ENCODE assay signal across 23 cellular contexts in genomic region chr9:80233102-80233843, GRCh38.
"Had no signal": no experiment of that assay in that cellular context is flagged by ENCODE, and none has a peak within 500 bp of the region (broad histone marks: within the 10 kb centered on the region; RNA-seq: fewer than 3 reads in every experiment).

No MANE protein-coding gene starts in this region.

- H3K36me3 Mint-ChIP-seq: neural progenitor cell had no signal

- H3K4me3 Mint-ChIP-seq: activated T-cell treated with anti-CD3 and anti-CD28 coated beads, Interleukin-2, amount 50 U/mL, for 72 hours; neural progenitor cell had no signal

- H3K4me1 ChIP-seq: right atrium auricular region, thyroid gland had no signal

- DNase-seq: activated CD4-positive, alpha-beta T cell treated with anti-CD3 and anti-CD28 coated beads for 1 hour; activated CD8-positive, alpha-beta memory T cell treated with anti-CD3 and anti-CD28 coated beads for 24 hours; activated CD8-positive, alpha-beta memory T cell treated with anti-CD3 and anti-CD28 coated beads, Interleukin-2, amount 50 U/mL, for 48 hours; activated effector memory CD4-positive, alpha-beta T cell treated with anti-CD3 and anti-CD28 coated beads, Interleukin-2, amount 50 U/mL, for 16 hours; activated naive CD4-positive, alpha-beta T cell treated with anti-CD3 and anti-CD28 coated beads, Interleukin-2, amount 50 U/mL, for 16 hours; activated T-cell treated with anti-CD3 and anti-CD28 coated beads, Interleukin-2, amount 50 U/mL, for 72 hours; aorta; brain microvascular endothelial cell; central memory CD4-positive, alpha-beta T cell; dorsolateral prefrontal cortex; erythroblast; head of caudate nucleus; kidney; small intestine; stimulated activated CD4-positive, alpha-beta T cell treated with anti-CD3 and anti-CD28 coated beads, Interleukin-4, amount 100 ng/mL, for 24 hours; stimulated activated naive CD4-positive, alpha-beta T cell; T-helper 1 cell; T1000; thyroid gland had no signal

- H3K27ac Mint-ChIP-seq: neural progenitor cell had no signal

- H3K9me3 ChIP-seq: thyroid gland had no signal

- H3K36me3 ChIP-seq: brain microvascular endothelial cell, neural progenitor cell, right atrium auricular region, thyroid gland had no signal

- ATAC-seq: activated T-cell treated with anti-CD3 and anti-CD28 coated beads, Interleukin-2, amount 50 U/mL, for 72 hours; left lobe of liver had no signal

- H3K27me3 ChIP-seq: brain microvascular endothelial cell, neural progenitor cell, right atrium auricular region, thyroid gland had no signal

- H3K4me3 ChIP-seq: dorsolateral prefrontal cortex, lung, neural progenitor cell, right atrium auricular region, thyroid gland had no signal

- H3K27ac ChIP-seq: brain microvascular endothelial cell, dorsolateral prefrontal cortex, neural progenitor cell, right atrium auricular region, thyroid gland had no signal
